Comparison of ENCODE assay signal across 1 cellular context in the genomic region with DNA sequence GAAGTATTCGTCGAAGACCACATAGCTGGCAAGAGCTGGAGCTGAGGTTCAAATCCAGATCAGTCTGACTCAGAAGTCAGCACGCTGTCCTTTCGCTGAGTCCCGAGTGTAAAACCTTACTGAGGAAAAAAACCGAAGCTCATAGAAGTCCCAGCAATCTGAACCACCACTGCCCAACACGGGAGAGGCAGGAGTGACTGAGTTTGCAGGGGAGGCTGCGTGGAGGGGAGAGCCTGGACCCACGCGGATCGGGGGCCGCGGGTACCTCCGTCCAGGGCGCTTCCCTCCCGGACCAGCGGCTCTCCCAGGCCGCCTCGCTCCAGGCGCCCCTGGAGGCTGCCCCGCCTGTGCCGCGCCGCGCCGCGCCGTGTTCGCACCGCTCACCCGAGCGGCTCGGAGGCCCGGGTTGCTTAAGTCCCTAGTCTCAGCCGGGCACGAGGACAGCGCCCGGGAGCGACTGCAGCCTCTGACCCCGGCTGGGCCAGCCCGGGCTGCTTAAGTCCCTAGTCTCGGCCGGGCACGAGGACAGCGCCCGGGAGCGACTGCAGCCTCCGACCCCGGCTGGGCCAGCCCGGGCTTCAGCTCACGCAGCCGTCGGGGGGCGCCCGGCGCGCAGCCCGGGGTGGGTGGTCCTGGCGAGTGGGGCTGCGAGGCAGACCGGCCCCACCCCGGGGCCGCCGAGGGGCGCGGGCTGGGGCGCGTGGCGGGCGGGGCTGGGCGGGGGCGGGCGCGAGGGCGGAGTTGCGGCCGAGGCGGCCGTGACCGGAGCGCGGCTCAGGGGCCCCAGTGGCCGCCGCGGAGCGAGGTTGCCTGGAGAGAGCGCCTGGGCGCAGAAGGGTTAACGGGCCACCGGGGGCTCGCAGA.
A peak's percentile ranks its signal among the peaks of the same experiment; 100 is the strongest.
TF ChIP-seq lines count a peak whose summit lies in the region.

A gene (plus strand): TSS at position 777 of the 864 bp plus-strand sequence. CDS start 2,881 bp downstream, outside the sequence.

TF ChIP-seq in K562, 482 proteins besides CTCF, POLR2A, EP300 and RAD21 (continued from another document and continues in another):
- TF ChIP-seq, protein P1, sequence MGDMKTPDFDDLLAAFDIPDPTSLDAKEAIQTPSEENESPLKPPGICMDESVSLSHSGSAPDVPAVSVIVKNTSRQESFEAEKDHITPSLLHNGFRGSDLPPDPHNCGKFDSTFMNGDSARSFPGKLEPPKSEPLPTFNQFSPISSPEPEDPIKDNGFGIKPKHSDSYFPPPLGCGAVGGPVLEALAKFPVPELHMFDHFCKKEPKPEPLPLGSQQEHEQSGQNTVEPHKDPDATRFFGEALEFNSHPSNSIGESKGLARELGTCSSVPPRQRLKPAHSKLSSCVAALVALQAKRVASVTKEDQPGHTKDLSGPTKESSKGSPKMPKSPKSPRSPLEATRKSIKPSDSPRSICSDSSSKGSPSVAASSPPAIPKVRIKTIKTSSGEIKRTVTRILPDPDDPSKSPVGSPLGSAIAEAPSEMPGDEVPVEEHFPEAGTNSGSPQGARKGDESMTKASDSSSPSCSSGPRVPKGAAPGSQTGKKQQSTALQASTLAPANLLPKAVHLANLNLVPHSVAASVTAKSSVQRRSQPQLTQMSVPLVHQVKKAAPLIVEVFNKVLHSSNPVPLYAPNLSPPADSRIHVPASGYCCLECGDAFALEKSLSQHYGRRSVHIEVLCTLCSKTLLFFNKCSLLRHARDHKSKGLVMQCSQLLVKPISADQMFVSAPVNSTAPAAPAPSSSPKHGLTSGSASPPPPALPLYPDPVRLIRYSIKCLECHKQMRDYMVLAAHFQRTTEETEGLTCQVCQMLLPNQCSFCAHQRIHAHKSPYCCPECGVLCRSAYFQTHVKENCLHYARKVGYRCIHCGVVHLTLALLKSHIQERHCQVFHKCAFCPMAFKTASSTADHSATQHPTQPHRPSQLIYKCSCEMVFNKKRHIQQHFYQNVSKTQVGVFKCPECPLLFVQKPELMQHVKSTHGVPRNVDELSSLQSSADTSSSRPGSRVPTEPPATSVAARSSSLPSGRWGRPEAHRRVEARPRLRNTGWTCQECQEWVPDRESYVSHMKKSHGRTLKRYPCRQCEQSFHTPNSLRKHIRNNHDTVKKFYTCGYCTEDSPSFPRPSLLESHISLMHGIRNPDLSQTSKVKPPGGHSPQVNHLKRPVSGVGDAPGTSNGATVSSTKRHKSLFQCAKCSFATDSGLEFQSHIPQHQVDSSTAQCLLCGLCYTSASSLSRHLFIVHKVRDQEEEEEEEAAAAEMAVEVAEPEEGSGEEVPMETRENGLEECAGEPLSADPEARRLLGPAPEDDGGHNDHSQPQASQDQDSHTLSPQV (IDR thresholded peaks at IDR 0.05), result peak; percentile 74
- TF ChIP-seq, protein P2, sequence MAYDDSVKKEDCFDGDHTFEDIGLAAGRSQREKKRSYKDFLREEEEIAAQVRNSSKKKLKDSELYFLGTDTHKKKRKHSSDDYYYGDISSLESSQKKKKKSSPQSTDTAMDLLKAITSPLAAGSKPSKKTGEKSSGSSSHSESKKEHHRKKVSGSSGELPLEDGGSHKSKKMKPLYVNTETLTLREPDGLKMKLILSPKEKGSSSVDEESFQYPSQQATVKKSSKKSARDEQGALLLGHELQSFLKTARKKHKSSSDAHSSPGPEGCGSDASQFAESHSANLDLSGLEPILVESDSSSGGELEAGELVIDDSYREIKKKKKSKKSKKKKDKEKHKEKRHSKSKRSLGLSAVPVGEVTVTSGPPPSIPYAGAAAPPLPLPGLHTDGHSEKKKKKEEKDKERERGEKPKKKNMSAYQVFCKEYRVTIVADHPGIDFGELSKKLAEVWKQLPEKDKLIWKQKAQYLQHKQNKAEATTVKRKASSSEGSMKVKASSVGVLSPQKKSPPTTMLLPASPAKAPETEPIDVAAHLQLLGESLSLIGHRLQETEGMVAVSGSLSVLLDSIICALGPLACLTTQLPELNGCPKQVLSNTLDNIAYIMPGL (CRISPR knock-in tag; IDR thresholded peaks at IDR 0.05), result 0 out of 2 replicates have a peak, but pooled peaks have one; percentile 23
- TF ChIP-seq KLF16 (IDR thresholded peaks at IDR 0.05) (no peak), DMBX1 (CRISPR knock-in tag; IDR thresholded peaks at IDR 0.05; ENCODE audit: borderline replicate concordance) (peak; percentile 80), KDM5B (IDR thresholded peaks at IDR 0.05; ENCODE audit: insufficient replicate concordance, low read depth, low read length) (peak; percentile 43), ZNF785 (CRISPR knock-in tag; IDR thresholded peaks at IDR 0.05) (no peak), ZNF347 (CRISPR knock-in tag; IDR thresholded peaks at IDR 0.05; ENCODE audit: low read depth) (no peak), ZBTB8A (IDR thresholded peaks at IDR 0.05; ENCODE audit: partially characterized antibody) (no peak), SIRT6 (IDR thresholded peaks at IDR 0.05; ENCODE audit: low read depth, low read length) (no peak), MEF2A (IDR thresholded peaks at IDR 0.05; ENCODE audit: control insufficient read depth, low read depth, low read length) (no peak), HIVEP1 (CRISPR knock-in tag; IDR thresholded peaks at IDR 0.05) (peak; percentile 43; the same call in 1 of the 2 replicates)
- TF ChIP-seq, protein P3, sequence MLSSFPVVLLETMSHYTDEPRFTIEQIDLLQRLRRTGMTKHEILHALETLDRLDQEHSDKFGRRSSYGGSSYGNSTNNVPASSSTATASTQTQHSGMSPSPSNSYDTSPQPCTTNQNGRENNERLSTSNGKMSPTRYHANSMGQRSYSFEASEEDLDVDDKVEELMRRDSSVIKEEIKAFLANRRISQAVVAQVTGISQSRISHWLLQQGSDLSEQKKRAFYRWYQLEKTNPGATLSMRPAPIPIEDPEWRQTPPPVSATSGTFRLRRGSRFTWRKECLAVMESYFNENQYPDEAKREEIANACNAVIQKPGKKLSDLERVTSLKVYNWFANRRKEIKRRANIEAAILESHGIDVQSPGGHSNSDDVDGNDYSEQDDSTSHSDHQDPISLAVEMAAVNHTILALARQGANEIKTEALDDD (IDR thresholded peaks at IDR 0.05), result no peak
- TF ChIP-seq, protein P4, sequence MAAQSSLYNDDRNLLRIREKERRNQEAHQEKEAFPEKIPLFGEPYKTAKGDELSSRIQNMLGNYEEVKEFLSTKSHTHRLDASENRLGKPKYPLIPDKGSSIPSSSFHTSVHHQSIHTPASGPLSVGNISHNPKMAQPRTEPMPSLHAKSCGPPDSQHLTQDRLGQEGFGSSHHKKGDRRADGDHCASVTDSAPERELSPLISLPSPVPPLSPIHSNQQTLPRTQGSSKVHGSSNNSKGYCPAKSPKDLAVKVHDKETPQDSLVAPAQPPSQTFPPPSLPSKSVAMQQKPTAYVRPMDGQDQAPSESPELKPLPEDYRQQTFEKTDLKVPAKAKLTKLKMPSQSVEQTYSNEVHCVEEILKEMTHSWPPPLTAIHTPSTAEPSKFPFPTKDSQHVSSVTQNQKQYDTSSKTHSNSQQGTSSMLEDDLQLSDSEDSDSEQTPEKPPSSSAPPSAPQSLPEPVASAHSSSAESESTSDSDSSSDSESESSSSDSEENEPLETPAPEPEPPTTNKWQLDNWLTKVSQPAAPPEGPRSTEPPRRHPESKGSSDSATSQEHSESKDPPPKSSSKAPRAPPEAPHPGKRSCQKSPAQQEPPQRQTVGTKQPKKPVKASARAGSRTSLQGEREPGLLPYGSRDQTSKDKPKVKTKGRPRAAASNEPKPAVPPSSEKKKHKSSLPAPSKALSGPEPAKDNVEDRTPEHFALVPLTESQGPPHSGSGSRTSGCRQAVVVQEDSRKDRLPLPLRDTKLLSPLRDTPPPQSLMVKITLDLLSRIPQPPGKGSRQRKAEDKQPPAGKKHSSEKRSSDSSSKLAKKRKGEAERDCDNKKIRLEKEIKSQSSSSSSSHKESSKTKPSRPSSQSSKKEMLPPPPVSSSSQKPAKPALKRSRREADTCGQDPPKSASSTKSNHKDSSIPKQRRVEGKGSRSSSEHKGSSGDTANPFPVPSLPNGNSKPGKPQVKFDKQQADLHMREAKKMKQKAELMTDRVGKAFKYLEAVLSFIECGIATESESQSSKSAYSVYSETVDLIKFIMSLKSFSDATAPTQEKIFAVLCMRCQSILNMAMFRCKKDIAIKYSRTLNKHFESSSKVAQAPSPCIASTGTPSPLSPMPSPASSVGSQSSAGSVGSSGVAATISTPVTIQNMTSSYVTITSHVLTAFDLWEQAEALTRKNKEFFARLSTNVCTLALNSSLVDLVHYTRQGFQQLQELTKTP (IDR thresholded peaks at IDR 0.05; ENCODE audit: low read depth in 1 of 2, partially characterized antibody in 2 of 2), result no peak
- TF ChIP-seq, protein P5, sequence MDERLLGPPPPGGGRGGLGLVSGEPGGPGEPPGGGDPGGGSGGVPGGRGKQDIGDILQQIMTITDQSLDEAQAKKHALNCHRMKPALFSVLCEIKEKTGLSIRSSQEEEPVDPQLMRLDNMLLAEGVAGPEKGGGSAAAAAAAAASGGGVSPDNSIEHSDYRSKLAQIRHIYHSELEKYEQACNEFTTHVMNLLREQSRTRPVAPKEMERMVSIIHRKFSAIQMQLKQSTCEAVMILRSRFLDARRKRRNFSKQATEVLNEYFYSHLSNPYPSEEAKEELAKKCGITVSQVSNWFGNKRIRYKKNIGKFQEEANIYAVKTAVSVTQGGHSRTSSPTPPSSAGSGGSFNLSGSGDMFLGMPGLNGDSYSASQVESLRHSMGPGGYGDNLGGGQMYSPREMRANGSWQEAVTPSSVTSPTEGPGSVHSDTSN (CRISPR knock-in tag; IDR thresholded peaks at IDR 0.05; ENCODE audit: low read depth), result no peak
- TF ChIP-seq, protein P5 (tag; conservative IDR thresholded peaks at IDR 0.05; ENCODE audit: low read depth), result no peak
- TF ChIP-seq, protein P6, sequence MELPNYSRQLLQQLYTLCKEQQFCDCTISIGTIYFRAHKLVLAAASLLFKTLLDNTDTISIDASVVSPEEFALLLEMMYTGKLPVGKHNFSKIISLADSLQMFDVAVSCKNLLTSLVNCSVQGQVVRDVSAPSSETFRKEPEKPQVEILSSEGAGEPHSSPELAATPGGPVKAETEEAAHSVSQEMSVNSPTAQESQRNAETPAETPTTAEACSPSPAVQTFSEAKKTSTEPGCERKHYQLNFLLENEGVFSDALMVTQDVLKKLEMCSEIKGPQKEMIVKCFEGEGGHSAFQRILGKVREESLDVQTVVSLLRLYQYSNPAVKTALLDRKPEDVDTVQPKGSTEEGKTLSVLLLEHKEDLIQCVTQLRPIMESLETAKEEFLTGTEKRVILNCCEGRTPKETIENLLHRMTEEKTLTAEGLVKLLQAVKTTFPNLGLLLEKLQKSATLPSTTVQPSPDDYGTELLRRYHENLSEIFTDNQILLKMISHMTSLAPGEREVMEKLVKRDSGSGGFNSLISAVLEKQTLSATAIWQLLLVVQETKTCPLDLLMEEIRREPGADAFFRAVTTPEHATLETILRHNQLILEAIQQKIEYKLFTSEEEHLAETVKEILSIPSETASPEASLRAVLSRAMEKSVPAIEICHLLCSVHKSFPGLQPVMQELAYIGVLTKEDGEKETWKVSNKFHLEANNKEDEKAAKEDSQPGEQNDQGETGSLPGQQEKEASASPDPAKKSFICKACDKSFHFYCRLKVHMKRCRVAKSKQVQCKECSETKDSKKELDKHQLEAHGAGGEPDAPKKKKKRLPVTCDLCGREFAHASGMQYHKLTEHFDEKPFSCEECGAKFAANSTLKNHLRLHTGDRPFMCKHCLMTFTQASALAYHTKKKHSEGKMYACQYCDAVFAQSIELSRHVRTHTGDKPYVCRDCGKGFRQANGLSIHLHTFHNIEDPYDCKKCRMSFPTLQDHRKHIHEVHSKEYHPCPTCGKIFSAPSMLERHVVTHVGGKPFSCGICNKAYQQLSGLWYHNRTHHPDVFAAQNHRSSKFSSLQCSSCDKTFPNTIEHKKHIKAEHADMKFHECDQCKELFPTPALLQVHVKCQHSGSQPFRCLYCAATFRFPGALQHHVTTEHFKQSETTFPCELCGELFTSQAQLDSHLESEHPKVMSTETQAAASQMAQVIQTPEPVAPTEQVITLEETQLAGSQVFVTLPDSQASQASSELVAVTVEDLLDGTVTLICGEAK (IDR thresholded peaks at IDR 0.05), result no peak
- TF ChIP-seq, protein P6 (CRISPR knock-in tag; IDR thresholded peaks at IDR 0.05), result 0 out of 2 replicates have a peak, but pooled peaks have one; percentile 18
